Comparison of ENCODE assay signal across 9 cellular contexts in the genomic region with DNA sequence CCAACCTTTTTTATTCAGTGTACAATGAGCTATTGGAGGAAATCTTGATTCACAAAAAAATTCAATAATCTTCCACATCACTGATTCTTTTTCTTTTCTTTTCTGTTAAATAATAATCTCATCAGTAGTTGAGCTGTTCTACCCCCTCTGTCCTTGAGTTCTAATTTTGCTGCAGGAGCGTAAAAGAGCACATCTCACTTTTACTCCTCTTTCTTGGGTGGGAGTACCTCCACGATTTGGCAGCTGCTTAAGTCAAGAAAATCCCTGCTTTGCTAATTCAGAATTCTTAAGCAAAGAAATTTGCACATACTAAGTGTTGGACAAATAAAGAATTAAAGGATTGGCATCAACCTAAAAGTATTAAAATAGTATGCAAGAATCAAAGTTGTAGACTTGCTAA.
"Had no signal": no experiment of that assay in that cellular context is flagged by ENCODE, and none has a peak within 500 bp of the region (broad histone marks: within the 10 kb centered on the region; RNA-seq: fewer than 3 reads in every experiment).

No MANE protein-coding gene starts in this region.

- H3K4me3 Mint-ChIP-seq: HFFc6 had no signal

- H3K9me3 Mint-ChIP-seq: HFFc6 had no signal

- H3K27me3 Mint-ChIP-seq: IgD-negative memory B cell had no signal

- ATAC-seq: HCT116, HepG2 had no signal

- H3K27ac ChIP-seq: HL-60 had no signal

- DNase-seq: GOT3, H7, HFFc6, KBM-7 had no signal

- H3K27ac Mint-ChIP-seq: HFFc6 had no signal

- H3K36me3 ChIP-seq: HAP-1 had no signal

- H3K4me3 ChIP-seq: HAP-1 had no signal

- H3K9me3 ChIP-seq: HAP-1 had no signal
